9 cellular contexts compared by ENCODE assay signal in genomic region chr2:27264253-27264752, GRCh38. TPM values are rescaled to one million over a fixed set of nuclear protein-coding genes. Genes with fewer than 3 reads are reported as not detected.
A peak's percentile ranks its signal among the peaks of the same experiment; 100 is the strongest.
DNase-seq lines count a peak whose midpoint lies in the region; ATAC-seq and TF ChIP-seq lines count a peak whose summit lies in the region.
"Had no signal": no experiment of that assay in that cellular context is flagged by ENCODE, and none has a peak within 500 bp of the region (broad histone marks: within the 10 kb centered on the region; RNA-seq: fewer than 3 reads in every experiment).

No MANE protein-coding gene starts in this region.

- no peak overlapping the region for H3K27ac ChIP-seq in HUES64 (ENCODE audit: low read depth, low read length)

- no peak for DNase-seq in BE2C
- no peak for DNase-seq in GM13976 (ENCODE audit: low spot score)
- no peak for DNase-seq in HuH-7.5 (ENCODE audit: low spot score)

- H3K9me3 Mint-ChIP-seq in brain = peaks cover 0 to 5% (median 3%) of the 10 kb centered on the region in 5 experiments

- H3K36me3 Mint-ChIP-seq in brain = no peaks in the 10 kb centered on the region

- peak overlapping the region; percentile 83 to 93 (median 90) for H3K4me3 Mint-ChIP-seq in brain

- ATAC-seq in GM18498 (IDR thresholded peaks at IDR 0.05; ENCODE audit: unreplicated experiment) = no peak
- ATAC-seq in HG02763 (IDR thresholded peaks at IDR 0.05; ENCODE audit: unreplicated experiment) = no peak

- no peaks in the 10 kb centered on the region; the same call in 1 of the 2 replicates for H3K36me3 ChIP-seq in BE2C
- H3K36me3 ChIP-seq in HUES64 (ENCODE audit: insufficient read depth, low read length) = no peaks in the 10 kb centered on the region

- 1% methylated on average over 32 of the region's 38 CpGs for WGBS in HUES64

- H3K4me1 ChIP-seq in BE2C (peaks cover 8% of the 10 kb centered on the region), HUES64 (ENCODE audit: insufficient read depth, low read length) (peaks cover 13% of the 10 kb centered on the region), mononuclear cell (ENCODE audit: insufficient read depth, low read length) (peaks cover 36% of the 10 kb centered on the region)

- peak overlapping the region; percentile 67; the same call in 1 of the 2 replicates for H3K9ac ChIP-seq in HUES64 (ENCODE audit: low read depth, low read length)

- H3K4me3 ChIP-seq in BE2C (ENCODE audit: low read depth, low read length) (peak overlapping the region; percentile 66), HUES64 (ENCODE audit: low read length) (peak overlapping the region; percentile 72), mononuclear cell (ENCODE audit: low read length) (peak overlapping the region; percentile 12)

- H3K9me3 ChIP-seq in BE2C (peaks cover 6% of the 10 kb centered on the region), HUES64 (ENCODE audit: insufficient read depth, low read depth, low read length) (no peaks in the 10 kb centered on the region), mononuclear cell (ENCODE audit: low read depth, low read length) (no peaks in the 10 kb centered on the region)

- peaks cover 42% of the 10 kb centered on the region for H3K27me3 Mint-ChIP-seq in brain

- peak overlapping the region in 1 of 5 experiments; percentile 12 for H3K27ac Mint-ChIP-seq in brain

- peaks cover 35% of the 10 kb centered on the region for H3K4me1 Mint-ChIP-seq in brain

- peaks cover 57% of the 10 kb centered on the region for H3K27me3 ChIP-seq in BE2C
- peaks cover 85% of the 10 kb centered on the region for H3K27me3 ChIP-seq in HUES64 (ENCODE audit: insufficient read depth, low read length)
- peaks cover 70% of the 10 kb centered on the region for H3K27me3 ChIP-seq in mononuclear cell (ENCODE audit: insufficient read depth, low read length)

- no peak for TF ChIP-seq CTCF in BE2C (IDR thresholded peaks at IDR 0.05; ENCODE audit: low read depth, low read length)
- no peak for TF ChIP-seq CTCF in brain (conservative IDR thresholded peaks at IDR 0.05)
- TF ChIP-seq CTCF in GM13976 (IDR thresholded peaks at IDR 0.05; ENCODE audit: borderline replicate concordance, control extremely low read depth, extremely low read depth, insufficient read depth, missing control alignments) = no peak

- in situ Hi-C loops in GM13976 (cut with MboI; ENCODE audit: low sequenced_read_pairs, unreplicated experiment) = no loop called here

RNA-seq across cellular contexts. Expression of gene SLC30A3, which starts 1.5 kb away (rescaled TPM):
- 1.5 TPM for polyA plus RNA-seq in BE2C (2012; ENCODE audit: insufficient read depth, insufficient read length, low read depth)
- polyA plus RNA-seq in HUES64 (2013, experiment 1 of 2) = 1.8 TPM
- polyA plus RNA-seq in HUES64 (2013, experiment 2 of 2) = 2.9 TPM
- polyA plus RNA-seq in brain (ENCODE audit: insufficient read depth, low read depth, low replicate concordance) = 7.4 TPM
- not detected for total RNA-seq in mononuclear cell

RNA-seq across cellular contexts. Expression of gene DNAJC5G, which starts 10.9 kb away (rescaled TPM):
- 0.39 TPM for polyA plus RNA-seq in BE2C (2012; ENCODE audit: insufficient read depth, insufficient read length, low read depth)
- polyA plus RNA-seq in HUES64 (2013, experiment 1 of 2) = 0.20 TPM
- not detected for polyA plus RNA-seq in HUES64 (2013, experiment 2 of 2)
- not detected for polyA plus RNA-seq in brain (ENCODE audit: insufficient read depth, low read depth, low replicate concordance)
- total RNA-seq in mononuclear cell = not detected
- total RNA-seq: myocyte had no signal

RNA-seq across cellular contexts. Expression of gene TRIM54, which starts 17.9 kb away (rescaled TPM):
- polyA plus RNA-seq in BE2C (2012; ENCODE audit: insufficient read depth, insufficient read length, low read depth) = not detected
- 1.3 TPM for polyA plus RNA-seq in HUES64 (2013, experiment 1 of 2)
- polyA plus RNA-seq in HUES64 (2013, experiment 2 of 2) = 0.95 TPM
- 0.25 TPM for polyA plus RNA-seq in brain (ENCODE audit: insufficient read depth, low read depth, low replicate concordance)
- not detected for total RNA-seq in mononuclear cell

RNA-seq across cellular contexts. Expression of gene UCN, which starts 43.9 kb away (rescaled TPM):
- 4.1 TPM for polyA plus RNA-seq in BE2C (2012; ENCODE audit: insufficient read depth, insufficient read length, low read depth)
- not detected for polyA plus RNA-seq in HUES64 (2013, experiment 1 of 2)
- 0.57 TPM for polyA plus RNA-seq in HUES64 (2013, experiment 2 of 2)
- polyA plus RNA-seq in brain (ENCODE audit: insufficient read depth, low read depth, low replicate concordance) = 0.93 TPM
- total RNA-seq in mononuclear cell = not detected

RNA-seq across cellular contexts. Expression of gene CAD, which starts 47.1 kb away (rescaled TPM):
- polyA plus RNA-seq in BE2C (2012; ENCODE audit: insufficient read depth, insufficient read length, low read depth) = 164 TPM
- polyA plus RNA-seq in HUES64 (2013, experiment 1 of 2) = 62.1 TPM
- 61.5 TPM for polyA plus RNA-seq in HUES64 (2013, experiment 2 of 2)
- 26.7 TPM for polyA plus RNA-seq in brain (ENCODE audit: insufficient read depth, low read depth, low replicate concordance)
- 5.7 TPM for total RNA-seq in mononuclear cell

Comparison
In these comparisons a context has a peak if more than half of its experiments do, and no peak if none do; other contexts are left out.
1. H3K4me3 ChIP-seq: peak in every context shown above with its lines; median percentile 72 in HUES64; 66 in BE2C; 12 in mononuclear cell.